Comparison of ENCODE assay signal across 1 cellular context in the genomic region with DNA sequence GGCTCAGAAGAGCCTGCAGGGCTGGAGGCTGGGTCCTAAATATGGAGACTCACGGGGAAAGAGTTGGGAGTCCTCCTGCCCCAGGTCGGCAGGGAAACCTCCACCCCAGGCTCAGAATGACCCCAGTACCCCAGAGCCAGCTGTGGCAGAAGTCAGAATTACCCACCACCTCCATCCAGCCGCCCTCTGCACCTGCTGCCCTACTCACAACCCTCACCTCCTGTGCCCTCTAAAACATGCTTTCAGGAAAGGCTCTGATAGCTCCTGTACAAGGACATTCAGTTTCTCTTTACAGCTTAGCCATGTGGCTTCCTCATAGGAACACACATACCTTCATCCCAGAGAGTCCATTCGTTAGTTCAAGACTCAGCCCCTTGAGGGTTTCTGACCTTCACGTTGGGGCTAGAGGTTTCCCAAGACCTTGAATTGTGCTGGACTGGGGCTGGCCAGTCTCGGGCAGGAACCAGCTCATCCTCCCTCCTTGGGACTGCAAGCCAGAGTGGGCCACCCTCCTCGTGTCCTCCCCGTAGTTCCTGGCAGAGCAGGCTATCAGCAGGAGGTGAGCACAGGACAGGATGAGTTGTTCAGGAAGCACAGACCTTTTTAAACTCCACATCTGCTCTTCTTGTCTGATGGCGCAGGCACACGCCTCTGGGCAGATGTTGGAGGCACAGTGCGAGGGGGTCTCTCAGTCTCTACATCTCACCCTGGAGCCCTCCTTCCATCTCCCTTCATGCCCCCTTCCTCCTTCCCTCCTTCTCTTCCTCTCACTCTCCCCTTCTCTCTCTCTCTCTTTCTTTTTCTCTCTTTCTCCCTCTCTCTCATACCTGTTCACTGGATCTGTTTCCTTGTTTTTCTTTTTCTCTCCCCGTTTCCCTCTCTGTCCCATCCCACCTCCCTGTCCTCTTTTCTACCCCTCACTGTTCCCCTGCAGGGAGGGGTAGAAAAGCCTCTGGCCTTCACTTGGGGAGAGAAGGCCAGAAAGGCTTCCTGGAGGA.
TF ChIP-seq lines count a peak whose summit lies in the region.

No MANE protein-coding gene starts in this region.

TF ChIP-seq in HCT116, 20 proteins besides CTCF, POLR2A, EP300 and RAD21:
- no peak for TF ChIP-seq REST (IDR thresholded peaks at IDR 0.05; ENCODE audit: low read depth)
TF ChIP-seq in HCT116: peak in this region for 0.
